ENCODE assay signal across 2 cellular contexts in genomic region chr14:31068235-31068634, GRCh38.
TF ChIP-seq lines count a peak whose summit lies in the region.

No MANE protein-coding gene starts in this region.

TF ChIP-seq in GM12891, 5 proteins besides CTCF, POLR2A, EP300 and RAD21:
- peak; percentile 38; the same call in 1 of the 2 replicates for TF ChIP-seq SPI1 (IDR thresholded peaks at IDR 0.05; ENCODE audit: low read depth, low read length)
- TF ChIP-seq POU2F2 (IDR thresholded peaks at IDR 0.05; ENCODE audit: low read depth, low read length): no peak

TF ChIP-seq in GM12878, 131 proteins besides CTCF, POLR2A, EP300 and RAD21:
- TF ChIP-seq SPI1 (IDR thresholded peaks at IDR 0.05; ENCODE audit: borderline replicate concordance, insufficient read depth, low read depth, low read length) (0 out of 2 replicates have a peak, but pooled peaks have one; percentile 4), KDM1A (IDR thresholded peaks at IDR 0.05; ENCODE audit: borderline replicate concordance) (no peak), REST (IDR thresholded peaks at IDR 0.05; ENCODE audit: low read depth, low read length) (no peak)
